In the genomic region with DNA sequence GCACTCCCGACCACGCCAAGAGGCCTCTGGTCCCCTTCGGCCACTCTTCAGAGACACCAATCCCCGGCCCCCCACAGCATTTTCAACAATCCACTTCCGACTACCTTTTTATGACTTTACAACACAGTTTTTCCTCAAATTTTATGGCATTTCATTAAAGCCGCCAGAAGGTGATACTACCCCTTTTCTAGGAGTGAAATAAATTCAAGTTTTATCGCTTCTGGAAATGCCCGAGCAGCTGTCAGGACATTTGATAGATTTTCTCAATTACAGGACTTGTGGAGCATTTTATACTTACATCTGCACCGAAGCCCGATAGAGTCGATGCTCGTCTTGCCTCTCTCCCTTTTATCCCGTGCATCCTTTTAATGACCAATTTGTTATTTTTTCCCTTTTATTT, we compare ENCODE assay signal across 1 cellular context.
TF ChIP-seq lines count a peak whose summit lies in the region.

No MANE protein-coding gene starts in this region.

TF ChIP-seq in GM23338, 12 proteins besides CTCF, POLR2A, EP300 and RAD21 (continued from another document):
- TF ChIP-seq, protein P1, sequence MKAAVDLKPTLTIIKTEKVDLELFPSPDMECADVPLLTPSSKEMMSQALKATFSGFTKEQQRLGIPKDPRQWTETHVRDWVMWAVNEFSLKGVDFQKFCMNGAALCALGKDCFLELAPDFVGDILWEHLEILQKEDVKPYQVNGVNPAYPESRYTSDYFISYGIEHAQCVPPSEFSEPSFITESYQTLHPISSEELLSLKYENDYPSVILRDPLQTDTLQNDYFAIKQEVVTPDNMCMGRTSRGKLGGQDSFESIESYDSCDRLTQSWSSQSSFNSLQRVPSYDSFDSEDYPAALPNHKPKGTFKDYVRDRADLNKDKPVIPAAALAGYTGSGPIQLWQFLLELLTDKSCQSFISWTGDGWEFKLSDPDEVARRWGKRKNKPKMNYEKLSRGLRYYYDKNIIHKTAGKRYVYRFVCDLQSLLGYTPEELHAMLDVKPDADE (IDR thresholded peaks at IDR 0.05) = no peak
- TF ChIP-seq REST (IDR thresholded peaks at IDR 0.05; ENCODE audit: unreplicated experiment) = no peak
- no peak for TF ChIP-seq POLR2AphosphoS5 (IDR thresholded peaks at IDR 0.05; ENCODE audit: low read depth)
- no peak for TF ChIP-seq STAT1 (IDR thresholded peaks at IDR 0.05; ENCODE audit: unreplicated experiment)
- no peak for TF ChIP-seq EZH2 (IDR thresholded peaks at IDR 0.05; ENCODE audit: low read depth, unreplicated experiment)
- no peak for TF ChIP-seq JUNB (IDR thresholded peaks at IDR 0.05; ENCODE audit: unreplicated experiment)
- no peak for TF ChIP-seq EZH2phosphoT487 (IDR thresholded peaks at IDR 0.05; ENCODE audit: unreplicated experiment)
- TF ChIP-seq NANOG (IDR thresholded peaks at IDR 0.05; ENCODE audit: borderline replicate concordance) = no peak
- no peak for TF ChIP-seq ZNF331 (CRISPR knock-in tag; IDR thresholded peaks at IDR 0.05; ENCODE audit: low read depth)
TF ChIP-seq in GM23338: peak in this region for 0.
